ENCODE assay signal across 17 cellular contexts in genomic region chr16:1458977-1459341, GRCh38. TPM values are rescaled to one million over a fixed set of nuclear protein-coding genes. Genes with fewer than 3 reads are reported as not detected.
DNase-seq lines count a peak whose midpoint lies in the region; ATAC-seq and TF ChIP-seq lines count a peak whose summit lies in the region.
"Had no signal": no experiment of that assay in that cellular context is flagged by ENCODE, and none has a peak within 500 bp of the region (broad histone marks: within the 10 kb centered on the region; RNA-seq: fewer than 3 reads in every experiment).

No MANE protein-coding gene starts in this region.

- no peak overlapping the region for H3K4me3 ChIP-seq in GM12865 (ENCODE audit: low read depth, low read length)
- H3K4me3 ChIP-seq: heart right ventricle, K562 had no signal

- H3K36me3 Mint-ChIP-seq in IgD-negative memory B cell = peaks cover 2% of the 10 kb centered on the region
- peaks cover 100% of the 10 kb centered on the region for H3K36me3 Mint-ChIP-seq in dendritic cell treated with granulocyte-macrophage colony-stimulating factor and Interleukin-4, amounts not matched to agents 40 ng/mL and 50 ng/mL, for 4 days (ENCODE audit: low read depth)
- H3K36me3 Mint-ChIP-seq: immature natural killer cell had no signal

- intact Hi-C loops in dendritic cell treated with granulocyte-macrophage colony-stimulating factor and Interleukin-4, amounts not matched to agents 40 ng/mL and 50 ng/mL, for 4 days (cut with micrococcal nuclease) = no loop called here

- H3K27me3 Mint-ChIP-seq in IgD-negative memory B cell = no peaks in the 10 kb centered on the region
- H3K27me3 Mint-ChIP-seq in dendritic cell treated with granulocyte-macrophage colony-stimulating factor and Interleukin-4, amounts not matched to agents 40 ng/mL and 50 ng/mL, for 4 days = no peaks in the 10 kb centered on the region
- H3K27me3 Mint-ChIP-seq: T-cell had no signal

- peak overlapping the region; percentile 97 to 99 (median 98) for H3K27ac Mint-ChIP-seq in IgD-negative memory B cell
- peak overlapping the region; percentile 11 for H3K27ac Mint-ChIP-seq in dendritic cell treated with granulocyte-macrophage colony-stimulating factor and Interleukin-4, amounts not matched to agents 40 ng/mL and 50 ng/mL, for 4 days
- H3K27ac Mint-ChIP-seq: T-cell had no signal

- DNase-seq in GM12865 (ENCODE audit: low read depth) (peak; percentile 52), Ammon's horn (ENCODE audit: low spot score) (no peak), COR-L47 (lab: John Stamatoyannopoulos, UW) (no peak)
- no peak for DNase-seq in stimulated activated naive CD8-positive, alpha-beta T cell treated with anti-CD3 and anti-CD28 coated beads, Interleukin-15, Interleukin-2, amounts not matched to agents 100 U/mL and 50 U/mL, for 24 hours
- DNase-seq: EL, NCI-H187, NCI-H446, Right ventricle myocardium superior had no signal

- no peak for TF ChIP-seq CTCF in GM12865 (IDR thresholded peaks at IDR 0.05; ENCODE audit: insufficient read depth, low read depth, low read length, missing control alignments)

- H3K4me1 Mint-ChIP-seq in IgD-negative memory B cell = peaks cover 5 to 10% (median 9%) of the 10 kb centered on the region in 3 donors
- peaks cover 22% of the 10 kb centered on the region for H3K4me1 Mint-ChIP-seq in dendritic cell treated with granulocyte-macrophage colony-stimulating factor and Interleukin-4, amounts not matched to agents 40 ng/mL and 50 ng/mL, for 4 days (ENCODE audit: low read depth)

- no peaks in the 10 kb centered on the region for H3K9me3 Mint-ChIP-seq in IgD-negative memory B cell
- no peaks in the 10 kb centered on the region for H3K9me3 Mint-ChIP-seq in dendritic cell treated with granulocyte-macrophage colony-stimulating factor and Interleukin-4, amounts not matched to agents 40 ng/mL and 50 ng/mL, for 4 days
- H3K9me3 Mint-ChIP-seq: immature natural killer cell, T-cell had no signal

- ATAC-seq in stimulated activated naive CD8-positive, alpha-beta T cell treated with anti-CD3 and anti-CD28 coated beads, Interleukin-15, Interleukin-2, amounts not matched to agents 100 U/mL and 50 U/mL, for 24 hours = peak; percentile 42
- ATAC-seq in GM21390 (IDR thresholded peaks at IDR 0.05; ENCODE audit: unreplicated experiment) = no peak
- ATAC-seq: HCT116, heart right ventricle, K562, T-cell had no signal

- peak overlapping the region; percentile 57 to 92 (median 74) for H3K4me3 Mint-ChIP-seq in IgD-negative memory B cell
- no peak overlapping the region for H3K4me3 Mint-ChIP-seq in dendritic cell treated with granulocyte-macrophage colony-stimulating factor and Interleukin-4, amounts not matched to agents 40 ng/mL and 50 ng/mL, for 4 days
- H3K4me3 Mint-ChIP-seq: immature natural killer cell, T-cell had no signal

RNA-seq across cellular contexts. Expression of gene CCDC154, which starts 14.6 kb away (rescaled TPM):
- polyA plus RNA-seq in IgD-negative memory B cell = 1.5 TPM
- polyA plus RNA-seq: immature natural killer cell had no signal

RNA-seq across cellular contexts. Expression of gene CLCN7, which starts 15.9 kb away (rescaled TPM):
- polyA plus RNA-seq in IgD-negative memory B cell = 102 TPM

RNA-seq across cellular contexts. Expression of gene PERCC1, which starts 28.1 kb away (rescaled TPM):
- not detected for polyA plus RNA-seq in IgD-negative memory B cell
- polyA plus RNA-seq: immature natural killer cell, K562, liver had no signal

RNA-seq across cellular contexts. Expression of gene PTX4, which starts 29.8 kb away (rescaled TPM):
- polyA plus RNA-seq in IgD-negative memory B cell = not detected
- polyA plus RNA-seq: heart right ventricle, immature natural killer cell, K562, liver had no signal

RNA-seq across cellular contexts. Expression of gene TELO2, which starts 34.2 kb away (rescaled TPM):
- polyA plus RNA-seq in IgD-negative memory B cell = 37.4 TPM
